In the genomic region with DNA sequence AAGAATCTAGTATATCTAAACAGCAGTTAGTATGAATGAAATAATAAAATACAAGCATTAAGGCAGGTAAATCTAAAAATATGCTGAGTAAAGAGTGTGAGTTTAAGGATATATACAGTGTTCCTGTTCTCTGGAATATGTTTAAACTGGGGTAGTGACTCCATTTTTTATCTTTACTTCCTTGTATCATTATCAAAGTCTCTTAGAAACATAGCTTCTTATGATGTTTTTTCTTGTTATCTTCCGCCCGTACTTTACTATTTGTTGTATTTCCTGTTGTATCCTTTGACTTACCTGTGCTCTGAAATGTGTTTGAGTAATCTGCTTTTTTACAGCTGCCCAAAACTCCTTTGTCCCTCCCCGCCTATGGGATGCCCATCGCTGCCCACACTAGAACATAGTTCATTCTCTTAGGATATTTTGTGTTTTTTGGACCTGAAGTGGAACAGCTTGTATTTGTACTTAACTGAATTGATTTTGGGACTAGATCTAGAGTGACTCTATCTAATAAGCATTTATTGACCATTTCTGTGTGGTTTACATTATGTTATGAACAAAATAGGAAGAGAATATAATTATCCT, we compare ENCODE assay signal across 2 cellular contexts.
TF ChIP-seq lines count a peak whose summit lies in the region.

No MANE protein-coding gene starts in this region.

TF ChIP-seq in HepG2, 621 proteins besides CTCF, POLR2A, EP300 and RAD21 (continued from another document):
- TF ChIP-seq, protein P1, sequence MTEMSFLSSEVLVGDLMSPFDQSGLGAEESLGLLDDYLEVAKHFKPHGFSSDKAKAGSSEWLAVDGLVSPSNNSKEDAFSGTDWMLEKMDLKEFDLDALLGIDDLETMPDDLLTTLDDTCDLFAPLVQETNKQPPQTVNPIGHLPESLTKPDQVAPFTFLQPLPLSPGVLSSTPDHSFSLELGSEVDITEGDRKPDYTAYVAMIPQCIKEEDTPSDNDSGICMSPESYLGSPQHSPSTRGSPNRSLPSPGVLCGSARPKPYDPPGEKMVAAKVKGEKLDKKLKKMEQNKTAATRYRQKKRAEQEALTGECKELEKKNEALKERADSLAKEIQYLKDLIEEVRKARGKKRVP (CRISPR knock-in tag; IDR thresholded peaks at IDR 0.05): no peak
- TF ChIP-seq FOXP1 (IDR thresholded peaks at IDR 0.05): no peak
- TF ChIP-seq FOXP1 (CRISPR knock-in tag; IDR thresholded peaks at IDR 0.05): no peak
- TF ChIP-seq BCL6 (CRISPR knock-in tag; IDR thresholded peaks at IDR 0.05): no peak
- no peak for TF ChIP-seq KDM5A (IDR thresholded peaks at IDR 0.05; ENCODE audit: borderline replicate concordance, low read length)
- TF ChIP-seq, protein P2, sequence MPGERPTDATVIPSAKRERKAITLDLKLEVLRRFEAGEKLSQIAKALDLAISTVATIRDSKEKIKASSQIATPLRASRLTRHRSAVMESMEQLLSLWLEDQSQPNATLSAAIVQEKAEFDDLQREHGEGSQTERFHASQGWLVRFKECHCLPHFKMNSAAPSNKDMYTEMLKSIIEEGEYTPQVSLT (CRISPR knock-in tag; IDR thresholded peaks at IDR 0.05; ENCODE audit: borderline replicate concordance, low read depth): no peak
- TF ChIP-seq SOX6 (IDR thresholded peaks at IDR 0.05): no peak
- TF ChIP-seq SOX6 (CRISPR knock-in tag; IDR thresholded peaks at IDR 0.05): no peak
- no peak for TF ChIP-seq MIXL1 (CRISPR knock-in tag; IDR thresholded peaks at IDR 0.05)
- TF ChIP-seq NRL (CRISPR knock-in tag; IDR thresholded peaks at IDR 0.05; ENCODE audit: borderline replicate concordance): no peak
- TF ChIP-seq ZMAT3 (CRISPR knock-in tag; conservative IDR thresholded peaks at IDR 0.05): no peak
- TF ChIP-seq ZNF530 (CRISPR knock-in tag; IDR thresholded peaks at IDR 0.05; ENCODE audit: low read depth): no peak
TF ChIP-seq in HepG2: peak in this region for 0.

TF ChIP-seq in WTC11, 78 proteins besides CTCF, POLR2A, EP300 and RAD21 (continued from another document):
- TF ChIP-seq, protein P3, sequence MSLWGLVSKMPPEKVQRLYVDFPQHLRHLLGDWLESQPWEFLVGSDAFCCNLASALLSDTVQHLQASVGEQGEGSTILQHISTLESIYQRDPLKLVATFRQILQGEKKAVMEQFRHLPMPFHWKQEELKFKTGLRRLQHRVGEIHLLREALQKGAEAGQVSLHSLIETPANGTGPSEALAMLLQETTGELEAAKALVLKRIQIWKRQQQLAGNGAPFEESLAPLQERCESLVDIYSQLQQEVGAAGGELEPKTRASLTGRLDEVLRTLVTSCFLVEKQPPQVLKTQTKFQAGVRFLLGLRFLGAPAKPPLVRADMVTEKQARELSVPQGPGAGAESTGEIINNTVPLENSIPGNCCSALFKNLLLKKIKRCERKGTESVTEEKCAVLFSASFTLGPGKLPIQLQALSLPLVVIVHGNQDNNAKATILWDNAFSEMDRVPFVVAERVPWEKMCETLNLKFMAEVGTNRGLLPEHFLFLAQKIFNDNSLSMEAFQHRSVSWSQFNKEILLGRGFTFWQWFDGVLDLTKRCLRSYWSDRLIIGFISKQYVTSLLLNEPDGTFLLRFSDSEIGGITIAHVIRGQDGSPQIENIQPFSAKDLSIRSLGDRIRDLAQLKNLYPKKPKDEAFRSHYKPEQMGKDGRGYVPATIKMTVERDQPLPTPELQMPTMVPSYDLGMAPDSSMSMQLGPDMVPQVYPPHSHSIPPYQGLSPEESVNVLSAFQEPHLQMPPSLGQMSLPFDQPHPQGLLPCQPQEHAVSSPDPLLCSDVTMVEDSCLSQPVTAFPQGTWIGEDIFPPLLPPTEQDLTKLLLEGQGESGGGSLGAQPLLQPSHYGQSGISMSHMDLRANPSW (CRISPR knock-in tag; conservative IDR thresholded peaks at IDR 0.05; ENCODE audit: low read depth): no peak
- TF ChIP-seq SOX15 (CRISPR knock-in tag; IDR thresholded peaks at IDR 0.05): no peak
- no peak for TF ChIP-seq CREB1 (CRISPR knock-in tag; IDR thresholded peaks at IDR 0.05)
- no peak for TF ChIP-seq ZNF138 (CRISPR knock-in tag; conservative IDR thresholded peaks at IDR 0.05)
- TF ChIP-seq NR2C2 (CRISPR knock-in tag; IDR thresholded peaks at IDR 0.05): no peak
- TF ChIP-seq, protein P4, sequence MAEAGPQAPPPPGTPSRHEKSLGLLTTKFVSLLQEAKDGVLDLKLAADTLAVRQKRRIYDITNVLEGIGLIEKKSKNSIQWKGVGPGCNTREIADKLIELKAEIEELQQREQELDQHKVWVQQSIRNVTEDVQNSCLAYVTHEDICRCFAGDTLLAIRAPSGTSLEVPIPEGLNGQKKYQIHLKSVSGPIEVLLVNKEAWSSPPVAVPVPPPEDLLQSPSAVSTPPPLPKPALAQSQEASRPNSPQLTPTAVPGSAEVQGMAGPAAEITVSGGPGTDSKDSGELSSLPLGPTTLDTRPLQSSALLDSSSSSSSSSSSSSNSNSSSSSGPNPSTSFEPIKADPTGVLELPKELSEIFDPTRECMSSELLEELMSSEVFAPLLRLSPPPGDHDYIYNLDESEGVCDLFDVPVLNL (CRISPR knock-in tag; IDR thresholded peaks at IDR 0.05; ENCODE audit: borderline replicate concordance, low read depth): no peak
- TF ChIP-seq, protein P5, sequence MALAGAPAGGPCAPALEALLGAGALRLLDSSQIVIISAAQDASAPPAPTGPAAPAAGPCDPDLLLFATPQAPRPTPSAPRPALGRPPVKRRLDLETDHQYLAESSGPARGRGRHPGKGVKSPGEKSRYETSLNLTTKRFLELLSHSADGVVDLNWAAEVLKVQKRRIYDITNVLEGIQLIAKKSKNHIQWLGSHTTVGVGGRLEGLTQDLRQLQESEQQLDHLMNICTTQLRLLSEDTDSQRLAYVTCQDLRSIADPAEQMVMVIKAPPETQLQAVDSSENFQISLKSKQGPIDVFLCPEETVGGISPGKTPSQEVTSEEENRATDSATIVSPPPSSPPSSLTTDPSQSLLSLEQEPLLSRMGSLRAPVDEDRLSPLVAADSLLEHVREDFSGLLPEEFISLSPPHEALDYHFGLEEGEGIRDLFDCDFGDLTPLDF (CRISPR knock-in tag; IDR thresholded peaks at IDR 0.05): no peak
- TF ChIP-seq, protein P6, sequence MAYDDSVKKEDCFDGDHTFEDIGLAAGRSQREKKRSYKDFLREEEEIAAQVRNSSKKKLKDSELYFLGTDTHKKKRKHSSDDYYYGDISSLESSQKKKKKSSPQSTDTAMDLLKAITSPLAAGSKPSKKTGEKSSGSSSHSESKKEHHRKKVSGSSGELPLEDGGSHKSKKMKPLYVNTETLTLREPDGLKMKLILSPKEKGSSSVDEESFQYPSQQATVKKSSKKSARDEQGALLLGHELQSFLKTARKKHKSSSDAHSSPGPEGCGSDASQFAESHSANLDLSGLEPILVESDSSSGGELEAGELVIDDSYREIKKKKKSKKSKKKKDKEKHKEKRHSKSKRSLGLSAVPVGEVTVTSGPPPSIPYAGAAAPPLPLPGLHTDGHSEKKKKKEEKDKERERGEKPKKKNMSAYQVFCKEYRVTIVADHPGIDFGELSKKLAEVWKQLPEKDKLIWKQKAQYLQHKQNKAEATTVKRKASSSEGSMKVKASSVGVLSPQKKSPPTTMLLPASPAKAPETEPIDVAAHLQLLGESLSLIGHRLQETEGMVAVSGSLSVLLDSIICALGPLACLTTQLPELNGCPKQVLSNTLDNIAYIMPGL (CRISPR knock-in tag; IDR thresholded peaks at IDR 0.05): no peak
- TF ChIP-seq NR1H2 (CRISPR knock-in tag; IDR thresholded peaks at IDR 0.05): no peak
- no peak for TF ChIP-seq FOXJ3 (CRISPR knock-in tag; IDR thresholded peaks at IDR 0.05; ENCODE audit: borderline replicate concordance)
- TF ChIP-seq, protein P7, sequence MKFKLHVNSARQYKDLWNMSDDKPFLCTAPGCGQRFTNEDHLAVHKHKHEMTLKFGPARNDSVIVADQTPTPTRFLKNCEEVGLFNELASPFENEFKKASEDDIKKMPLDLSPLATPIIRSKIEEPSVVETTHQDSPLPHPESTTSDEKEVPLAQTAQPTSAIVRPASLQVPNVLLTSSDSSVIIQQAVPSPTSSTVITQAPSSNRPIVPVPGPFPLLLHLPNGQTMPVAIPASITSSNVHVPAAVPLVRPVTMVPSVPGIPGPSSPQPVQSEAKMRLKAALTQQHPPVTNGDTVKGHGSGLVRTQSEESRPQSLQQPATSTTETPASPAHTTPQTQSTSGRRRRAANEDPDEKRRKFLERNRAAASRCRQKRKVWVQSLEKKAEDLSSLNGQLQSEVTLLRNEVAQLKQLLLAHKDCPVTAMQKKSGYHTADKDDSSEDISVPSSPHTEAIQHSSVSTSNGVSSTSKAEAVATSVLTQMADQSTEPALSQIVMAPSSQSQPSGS (CRISPR knock-in tag; IDR thresholded peaks at IDR 0.05; ENCODE audit: borderline replicate concordance, low read depth): no peak
